Comparison of ENCODE assay signal across 1 cellular context in the genomic region with DNA sequence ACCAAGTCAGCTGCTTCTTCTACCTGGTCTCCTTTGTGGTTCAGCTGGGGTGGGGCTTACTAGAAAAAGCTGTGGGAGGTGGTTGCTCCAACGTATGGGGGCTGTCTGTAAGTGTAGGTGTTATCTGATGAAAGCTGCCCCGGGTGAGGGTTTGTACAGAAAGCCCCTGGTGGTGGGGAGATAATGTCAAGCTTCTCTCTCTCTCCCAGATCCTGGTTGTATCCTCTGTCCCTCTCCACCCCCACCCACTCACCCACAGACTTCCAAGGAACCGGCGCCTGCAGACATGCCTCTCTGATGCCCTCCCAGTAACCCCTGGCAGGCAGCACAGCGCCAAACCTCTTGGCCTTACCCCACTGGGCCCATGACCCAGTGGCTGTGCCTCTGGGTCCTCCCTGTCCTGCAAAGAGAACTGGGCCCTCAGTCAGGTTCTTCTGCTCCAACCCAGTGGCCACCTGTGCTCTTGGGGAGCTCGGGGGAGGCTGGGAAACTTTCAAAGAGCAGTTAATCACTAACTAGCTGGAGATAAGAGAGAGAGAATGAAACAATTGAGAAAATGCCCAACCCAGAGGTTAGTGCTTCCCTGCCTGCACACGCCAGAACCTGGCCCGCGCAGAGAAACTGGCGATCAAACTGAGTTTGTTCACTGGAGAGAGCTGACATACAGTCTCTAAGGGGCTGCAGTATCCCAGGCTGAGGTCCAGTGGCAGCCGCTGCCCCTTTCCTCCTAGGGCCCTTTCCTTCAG.
A peak's percentile ranks its signal among the peaks of the same experiment; 100 is the strongest.
TF ChIP-seq lines count a peak whose summit lies in the region.

No MANE protein-coding gene starts in this region.

TF ChIP-seq in HepG2, 621 proteins besides CTCF, POLR2A, EP300 and RAD21 (continued from another document and continues in another):
- TF ChIP-seq, protein P1, sequence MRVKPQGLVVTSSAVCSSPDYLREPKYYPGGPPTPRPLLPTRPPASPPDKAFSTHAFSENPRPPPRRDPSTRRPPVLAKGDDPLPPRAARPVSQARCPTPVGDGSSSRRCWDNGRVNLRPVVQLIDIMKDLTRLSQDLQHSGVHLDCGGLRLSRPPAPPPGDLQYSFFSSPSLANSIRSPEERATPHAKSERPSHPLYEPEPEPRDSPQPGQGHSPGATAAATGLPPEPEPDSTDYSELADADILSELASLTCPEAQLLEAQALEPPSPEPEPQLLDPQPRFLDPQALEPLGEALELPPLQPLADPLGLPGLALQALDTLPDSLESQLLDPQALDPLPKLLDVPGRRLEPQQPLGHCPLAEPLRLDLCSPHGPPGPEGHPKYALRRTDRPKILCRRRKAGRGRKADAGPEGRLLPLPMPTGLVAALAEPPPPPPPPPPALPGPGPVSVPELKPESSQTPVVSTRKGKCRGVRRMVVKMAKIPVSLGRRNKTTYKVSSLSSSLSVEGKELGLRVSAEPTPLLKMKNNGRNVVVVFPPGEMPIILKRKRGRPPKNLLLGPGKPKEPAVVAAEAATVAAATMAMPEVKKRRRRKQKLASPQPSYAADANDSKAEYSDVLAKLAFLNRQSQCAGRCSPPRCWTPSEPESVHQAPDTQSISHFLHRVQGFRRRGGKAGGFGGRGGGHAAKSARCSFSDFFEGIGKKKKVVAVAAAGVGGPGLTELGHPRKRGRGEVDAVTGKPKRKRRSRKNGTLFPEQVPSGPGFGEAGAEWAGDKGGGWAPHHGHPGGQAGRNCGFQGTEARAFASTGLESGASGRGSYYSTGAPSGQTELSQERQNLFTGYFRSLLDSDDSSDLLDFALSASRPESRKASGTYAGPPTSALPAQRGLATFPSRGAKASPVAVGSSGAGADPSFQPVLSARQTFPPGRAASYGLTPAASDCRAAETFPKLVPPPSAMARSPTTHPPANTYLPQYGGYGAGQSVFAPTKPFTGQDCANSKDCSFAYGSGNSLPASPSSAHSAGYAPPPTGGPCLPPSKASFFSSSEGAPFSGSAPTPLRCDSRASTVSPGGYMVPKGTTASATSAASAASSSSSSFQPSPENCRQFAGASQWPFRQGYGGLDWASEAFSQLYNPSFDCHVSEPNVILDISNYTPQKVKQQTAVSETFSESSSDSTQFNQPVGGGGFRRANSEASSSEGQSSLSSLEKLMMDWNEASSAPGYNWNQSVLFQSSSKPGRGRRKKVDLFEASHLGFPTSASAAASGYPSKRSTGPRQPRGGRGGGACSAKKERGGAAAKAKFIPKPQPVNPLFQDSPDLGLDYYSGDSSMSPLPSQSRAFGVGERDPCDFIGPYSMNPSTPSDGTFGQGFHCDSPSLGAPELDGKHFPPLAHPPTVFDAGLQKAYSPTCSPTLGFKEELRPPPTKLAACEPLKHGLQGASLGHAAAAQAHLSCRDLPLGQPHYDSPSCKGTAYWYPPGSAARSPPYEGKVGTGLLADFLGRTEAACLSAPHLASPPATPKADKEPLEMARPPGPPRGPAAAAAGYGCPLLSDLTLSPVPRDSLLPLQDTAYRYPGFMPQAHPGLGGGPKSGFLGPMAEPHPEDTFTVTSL (CRISPR knock-in tag; IDR thresholded peaks at IDR 0.05; ENCODE audit: borderline replicate concordance), result peak; percentile 66; the same call in 1 of the 2 replicates
- TF ChIP-seq SNRNP70 (IDR thresholded peaks at IDR 0.05; ENCODE audit: low read depth, low read length), result no peak
- TF ChIP-seq ZFX (CRISPR knock-in tag; IDR thresholded peaks at IDR 0.05; ENCODE audit: low read depth), result peak; percentile 66
- peak; percentile 30; the same call in 1 of the 2 replicates for TF ChIP-seq TOPORS (CRISPR knock-in tag; IDR thresholded peaks at IDR 0.05)
- TF ChIP-seq ETV5 (CRISPR knock-in tag; IDR thresholded peaks at IDR 0.05; ENCODE audit: borderline replicate concordance), result peak; percentile 11; the same call in 1 of the 2 replicates
- TF ChIP-seq ZNF879 (CRISPR knock-in tag; IDR thresholded peaks at IDR 0.05), result no peak
- TF ChIP-seq, protein P2, sequence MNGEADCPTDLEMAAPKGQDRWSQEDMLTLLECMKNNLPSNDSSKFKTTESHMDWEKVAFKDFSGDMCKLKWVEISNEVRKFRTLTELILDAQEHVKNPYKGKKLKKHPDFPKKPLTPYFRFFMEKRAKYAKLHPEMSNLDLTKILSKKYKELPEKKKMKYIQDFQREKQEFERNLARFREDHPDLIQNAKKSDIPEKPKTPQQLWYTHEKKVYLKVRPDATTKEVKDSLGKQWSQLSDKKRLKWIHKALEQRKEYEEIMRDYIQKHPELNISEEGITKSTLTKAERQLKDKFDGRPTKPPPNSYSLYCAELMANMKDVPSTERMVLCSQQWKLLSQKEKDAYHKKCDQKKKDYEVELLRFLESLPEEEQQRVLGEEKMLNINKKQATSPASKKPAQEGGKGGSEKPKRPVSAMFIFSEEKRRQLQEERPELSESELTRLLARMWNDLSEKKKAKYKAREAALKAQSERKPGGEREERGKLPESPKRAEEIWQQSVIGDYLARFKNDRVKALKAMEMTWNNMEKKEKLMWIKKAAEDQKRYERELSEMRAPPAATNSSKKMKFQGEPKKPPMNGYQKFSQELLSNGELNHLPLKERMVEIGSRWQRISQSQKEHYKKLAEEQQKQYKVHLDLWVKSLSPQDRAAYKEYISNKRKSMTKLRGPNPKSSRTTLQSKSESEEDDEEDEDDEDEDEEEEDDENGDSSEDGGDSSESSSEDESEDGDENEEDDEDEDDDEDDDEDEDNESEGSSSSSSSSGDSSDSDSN (CRISPR knock-in tag; IDR thresholded peaks at IDR 0.05), result peak; percentile 75
- no peak for TF ChIP-seq ZFP41 (CRISPR knock-in tag; IDR thresholded peaks at IDR 0.05; ENCODE audit: borderline replicate concordance)
- 0 out of 2 replicates have a peak, but pooled peaks have one; percentile 55 for TF ChIP-seq SP5 (CRISPR knock-in tag; IDR thresholded peaks at IDR 0.05; ENCODE audit: borderline replicate concordance, low read depth)
- TF ChIP-seq, protein P3, sequence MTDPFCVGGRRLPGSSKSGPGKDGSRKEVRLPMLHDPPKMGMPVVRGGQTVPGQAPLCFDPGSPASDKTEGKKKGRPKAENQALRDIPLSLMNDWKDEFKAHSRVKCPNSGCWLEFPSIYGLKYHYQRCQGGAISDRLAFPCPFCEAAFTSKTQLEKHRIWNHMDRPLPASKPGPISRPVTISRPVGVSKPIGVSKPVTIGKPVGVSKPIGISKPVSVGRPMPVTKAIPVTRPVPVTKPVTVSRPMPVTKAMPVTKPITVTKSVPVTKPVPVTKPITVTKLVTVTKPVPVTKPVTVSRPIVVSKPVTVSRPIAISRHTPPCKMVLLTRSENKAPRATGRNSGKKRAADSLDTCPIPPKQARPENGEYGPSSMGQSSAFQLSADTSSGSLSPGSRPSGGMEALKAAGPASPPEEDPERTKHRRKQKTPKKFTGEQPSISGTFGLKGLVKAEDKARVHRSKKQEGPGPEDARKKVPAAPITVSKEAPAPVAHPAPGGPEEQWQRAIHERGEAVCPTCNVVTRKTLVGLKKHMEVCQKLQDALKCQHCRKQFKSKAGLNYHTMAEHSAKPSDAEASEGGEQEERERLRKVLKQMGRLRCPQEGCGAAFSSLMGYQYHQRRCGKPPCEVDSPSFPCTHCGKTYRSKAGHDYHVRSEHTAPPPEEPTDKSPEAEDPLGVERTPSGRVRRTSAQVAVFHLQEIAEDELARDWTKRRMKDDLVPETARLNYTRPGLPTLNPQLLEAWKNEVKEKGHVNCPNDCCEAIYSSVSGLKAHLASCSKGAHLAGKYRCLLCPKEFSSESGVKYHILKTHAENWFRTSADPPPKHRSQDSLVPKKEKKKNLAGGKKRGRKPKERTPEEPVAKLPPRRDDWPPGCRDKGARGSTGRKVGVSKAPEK (CRISPR knock-in tag; IDR thresholded peaks at IDR 0.05; ENCODE audit: borderline replicate concordance), result 0 out of 2 replicates have a peak, but pooled peaks have one; percentile 20
- TF ChIP-seq, protein P4, sequence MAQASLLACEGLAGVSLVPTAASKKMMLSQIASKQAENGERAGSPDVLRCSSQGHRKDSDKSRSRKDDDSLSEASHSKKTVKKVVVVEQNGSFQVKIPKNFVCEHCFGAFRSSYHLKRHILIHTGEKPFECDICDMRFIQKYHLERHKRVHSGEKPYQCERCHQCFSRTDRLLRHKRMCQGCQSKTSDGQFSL (CRISPR knock-in tag; IDR thresholded peaks at IDR 0.05), result peak; percentile 28; the same call in 1 of the 2 replicates
- TF ChIP-seq, protein P5, sequence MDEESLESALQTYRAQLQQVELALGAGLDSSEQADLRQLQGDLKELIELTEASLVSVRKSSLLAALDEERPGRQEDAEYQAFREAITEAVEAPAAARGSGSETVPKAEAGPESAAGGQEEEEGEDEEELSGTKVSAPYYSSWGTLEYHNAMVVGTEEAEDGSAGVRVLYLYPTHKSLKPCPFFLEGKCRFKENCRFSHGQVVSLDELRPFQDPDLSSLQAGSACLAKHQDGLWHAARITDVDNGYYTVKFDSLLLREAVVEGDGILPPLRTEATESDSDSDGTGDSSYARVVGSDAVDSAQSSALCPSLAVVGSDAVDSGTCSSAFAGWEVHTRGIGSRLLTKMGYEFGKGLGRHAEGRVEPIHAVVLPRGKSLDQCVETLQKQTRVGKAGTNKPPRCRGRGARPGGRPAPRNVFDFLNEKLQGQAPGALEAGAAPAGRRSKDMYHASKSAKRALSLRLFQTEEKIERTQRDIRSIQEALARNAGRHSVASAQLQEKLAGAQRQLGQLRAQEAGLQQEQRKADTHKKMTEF (CRISPR knock-in tag; IDR thresholded peaks at IDR 0.05), result peak; percentile 35; the same call in 1 of the 2 replicates
- TF ChIP-seq ZBTB38 (CRISPR knock-in tag; IDR thresholded peaks at IDR 0.05), result no peak
- TF ChIP-seq BRD4 (CRISPR knock-in tag; IDR thresholded peaks at IDR 0.05), result peak; percentile 89; the same call in 1 of the 2 replicates
- TF ChIP-seq ZEB1 (IDR thresholded peaks at IDR 0.05; ENCODE audit: insufficient replicate concordance, low read depth), result peak; percentile 42
- no peak for TF ChIP-seq LCORL (IDR thresholded peaks at IDR 0.05)
- peak; percentile 33; the same call in 1 of the 2 replicates for TF ChIP-seq LCORL (CRISPR knock-in tag; IDR thresholded peaks at IDR 0.05)
- no peak for TF ChIP-seq KMT2A (CRISPR knock-in tag; IDR thresholded peaks at IDR 0.05)
- TF ChIP-seq MYC (CRISPR knock-in tag; IDR thresholded peaks at IDR 0.05; ENCODE audit: borderline replicate concordance), result peak; percentile 27; the same call in 1 of the 2 replicates
- TF ChIP-seq, protein P6, sequence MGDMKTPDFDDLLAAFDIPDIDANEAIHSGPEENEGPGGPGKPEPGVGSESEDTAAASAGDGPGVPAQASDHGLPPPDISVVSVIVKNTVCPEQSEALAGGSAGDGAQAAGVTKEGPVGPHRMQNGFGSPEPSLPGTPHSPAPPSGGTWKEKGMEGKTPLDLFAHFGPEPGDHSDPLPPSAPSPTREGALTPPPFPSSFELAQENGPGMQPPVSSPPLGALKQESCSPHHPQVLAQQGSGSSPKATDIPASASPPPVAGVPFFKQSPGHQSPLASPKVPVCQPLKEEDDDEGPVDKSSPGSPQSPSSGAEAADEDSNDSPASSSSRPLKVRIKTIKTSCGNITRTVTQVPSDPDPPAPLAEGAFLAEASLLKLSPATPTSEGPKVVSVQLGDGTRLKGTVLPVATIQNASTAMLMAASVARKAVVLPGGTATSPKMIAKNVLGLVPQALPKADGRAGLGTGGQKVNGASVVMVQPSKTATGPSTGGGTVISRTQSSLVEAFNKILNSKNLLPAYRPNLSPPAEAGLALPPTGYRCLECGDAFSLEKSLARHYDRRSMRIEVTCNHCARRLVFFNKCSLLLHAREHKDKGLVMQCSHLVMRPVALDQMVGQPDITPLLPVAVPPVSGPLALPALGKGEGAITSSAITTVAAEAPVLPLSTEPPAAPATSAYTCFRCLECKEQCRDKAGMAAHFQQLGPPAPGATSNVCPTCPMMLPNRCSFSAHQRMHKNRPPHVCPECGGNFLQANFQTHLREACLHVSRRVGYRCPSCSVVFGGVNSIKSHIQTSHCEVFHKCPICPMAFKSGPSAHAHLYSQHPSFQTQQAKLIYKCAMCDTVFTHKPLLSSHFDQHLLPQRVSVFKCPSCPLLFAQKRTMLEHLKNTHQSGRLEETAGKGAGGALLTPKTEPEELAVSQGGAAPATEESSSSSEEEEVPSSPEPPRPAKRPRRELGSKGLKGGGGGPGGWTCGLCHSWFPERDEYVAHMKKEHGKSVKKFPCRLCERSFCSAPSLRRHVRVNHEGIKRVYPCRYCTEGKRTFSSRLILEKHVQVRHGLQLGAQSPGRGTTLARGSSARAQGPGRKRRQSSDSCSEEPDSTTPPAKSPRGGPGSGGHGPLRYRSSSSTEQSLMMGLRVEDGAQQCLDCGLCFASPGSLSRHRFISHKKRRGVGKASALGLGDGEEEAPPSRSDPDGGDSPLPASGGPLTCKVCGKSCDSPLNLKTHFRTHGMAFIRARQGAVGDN (CRISPR knock-in tag; IDR thresholded peaks at IDR 0.05), result peak; percentile 91
- 0 out of 2 replicates have a peak, but pooled peaks have one; percentile 51 for TF ChIP-seq MIER3 (CRISPR knock-in tag; IDR thresholded peaks at IDR 0.05; ENCODE audit: borderline replicate concordance)
- no peak for TF ChIP-seq XRCC5 (optimal IDR thresholded peaks at IDR 0.05; ENCODE audit: low read length)
- peak; percentile 74 for TF ChIP-seq BCL6 (CRISPR knock-in tag; IDR thresholded peaks at IDR 0.05)
- TF ChIP-seq, protein P7, sequence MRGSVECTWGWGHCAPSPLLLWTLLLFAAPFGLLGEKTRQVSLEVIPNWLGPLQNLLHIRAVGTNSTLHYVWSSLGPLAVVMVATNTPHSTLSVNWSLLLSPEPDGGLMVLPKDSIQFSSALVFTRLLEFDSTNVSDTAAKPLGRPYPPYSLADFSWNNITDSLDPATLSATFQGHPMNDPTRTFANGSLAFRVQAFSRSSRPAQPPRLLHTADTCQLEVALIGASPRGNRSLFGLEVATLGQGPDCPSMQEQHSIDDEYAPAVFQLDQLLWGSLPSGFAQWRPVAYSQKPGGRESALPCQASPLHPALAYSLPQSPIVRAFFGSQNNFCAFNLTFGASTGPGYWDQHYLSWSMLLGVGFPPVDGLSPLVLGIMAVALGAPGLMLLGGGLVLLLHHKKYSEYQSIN (CRISPR knock-in tag; IDR thresholded peaks at IDR 0.05; ENCODE audit: borderline replicate concordance), result no peak
- no peak for TF ChIP-seq ZNF460 (CRISPR knock-in tag; IDR thresholded peaks at IDR 0.05; ENCODE audit: borderline replicate concordance)
- TF ChIP-seq SATB2 (CRISPR knock-in tag; IDR thresholded peaks at IDR 0.05), result no peak
- peak; percentile 38 for TF ChIP-seq REPIN1 (CRISPR knock-in tag; IDR thresholded peaks at IDR 0.05; ENCODE audit: borderline replicate concordance, low read depth)
- no peak for TF ChIP-seq CCAR2 (optimal IDR thresholded peaks at IDR 0.05; ENCODE audit: low read depth, low read length)
- TF ChIP-seq RBFOX2 (IDR thresholded peaks at IDR 0.05; ENCODE audit: low read depth, low read length), result peak; percentile 85
- peak; percentile 82 for TF ChIP-seq ZNF350 (CRISPR knock-in tag; IDR thresholded peaks at IDR 0.05; ENCODE audit: borderline replicate concordance, low read depth)
- TF ChIP-seq JARID2 (CRISPR knock-in tag; IDR thresholded peaks at IDR 0.05; ENCODE audit: insufficient replicate concordance), result peak; percentile 61
- peak; percentile 36 for TF ChIP-seq HNRNPH1 (optimal IDR thresholded peaks at IDR 0.05; ENCODE audit: low read depth, low read length)
- TF ChIP-seq MEF2D (CRISPR knock-in tag; IDR thresholded peaks at IDR 0.05), result peak; percentile 41; the same call in 1 of the 2 replicates
- TF ChIP-seq KDM2A (CRISPR knock-in tag; IDR thresholded peaks at IDR 0.05; ENCODE audit: borderline replicate concordance, low read depth), result peak; percentile 22; the same call in 1 of the 2 replicates
- TF ChIP-seq, protein P8, sequence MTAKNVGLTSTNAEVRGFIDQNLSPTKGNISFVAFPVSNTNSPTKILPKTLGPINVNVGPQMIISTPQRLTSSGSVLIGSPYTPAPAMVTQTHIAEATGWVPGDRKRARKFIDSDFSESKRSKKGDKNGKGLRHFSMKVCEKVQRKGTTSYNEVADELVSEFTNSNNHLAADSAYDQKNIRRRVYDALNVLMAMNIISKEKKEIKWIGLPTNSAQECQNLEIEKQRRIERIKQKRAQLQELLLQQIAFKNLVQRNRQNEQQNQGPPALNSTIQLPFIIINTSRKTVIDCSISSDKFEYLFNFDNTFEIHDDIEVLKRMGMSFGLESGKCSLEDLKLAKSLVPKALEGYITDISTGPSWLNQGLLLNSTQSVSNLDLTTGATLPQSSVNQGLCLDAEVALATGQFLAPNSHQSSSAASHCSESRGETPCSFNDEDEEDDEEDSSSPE (CRISPR knock-in tag; IDR thresholded peaks at IDR 0.05), result no peak; the same call in 1 of the 2 replicates
- TF ChIP-seq ZNF550 (CRISPR knock-in tag; IDR thresholded peaks at IDR 0.05; ENCODE audit: borderline replicate concordance), result peak; percentile 37; the same call in 1 of the 2 replicates
